ENCODE assay signal across 23 cellular contexts in genomic region chr10:76559889-76560215, GRCh38.
DNase-seq lines count a peak whose midpoint lies in the region; ATAC-seq and TF ChIP-seq lines count a peak whose summit lies in the region.
"Had no signal": no experiment of that assay in that cellular context is flagged by ENCODE, and none has a peak within 500 bp of the region (broad histone marks: within the 10 kb centered on the region; RNA-seq: fewer than 3 reads in every experiment).

No MANE protein-coding gene starts in this region.

- no peaks in the 10 kb centered on the region for H3K79me1 ChIP-seq in mesenchymal stem cell (replicated peaks; ENCODE audit: low read length, poor library complexity, severe bottlenecking)

- DNase-seq in DMS 273 (lab: John Stamatoyannopoulos, UW; ENCODE audit: unreplicated experiment): peak; percentile 10
- no peak for DNase-seq in DMS 273 treated with DMSO at 0.1 percent for 48 hours (lab: John Stamatoyannopoulos, UW)
- peak; percentile 63 for DNase-seq in mesenchymal stem cell
- DNase-seq in upper lobe of left lung: no peak
- no peak for DNase-seq in retina
- no peak for DNase-seq in SHP77 treated with DMSO at 0.1 percent for 48 hours (lab: John Stamatoyannopoulos, UW)
- no peak for DNase-seq in activated naive CD4-positive, alpha-beta T cell treated with anti-CD3 and anti-CD28 coated beads, Interleukin-2, amount 50 U/mL, for 16 hours
- DNase-seq: activated CD4-positive, CD25-positive, alpha-beta regulatory T cell treated with anti-CD3 and anti-CD28 coated beads, Interleukin-2, amount 50 U/mL, for 72 hours; activated CD8-positive, alpha-beta memory T cell treated with anti-CD3 and anti-CD28 coated beads for 24 hours; dorsolateral prefrontal cortex; glutamatergic neuron; HCEC 1CT; mucosa of descending colon; NCI-H1694; NCI-H226; thyroid gland had no signal

- H3K4me3 ChIP-seq in mesenchymal stem cell (ENCODE audit: insufficient read depth in 1 of 2, low read depth in 1 of 2, low read length in 2 of 2) (no peak overlapping the region), upper lobe of left lung (no peak overlapping the region)
- H3K4me3 ChIP-seq: BLaER1, dorsolateral prefrontal cortex, mucosa of descending colon, thyroid gland had no signal

- peaks cover 3% of the 10 kb centered on the region for H3K27me3 Mint-ChIP-seq in brain
- H3K27me3 Mint-ChIP-seq: stimulated activated memory B cell treated with anti-CD40 and anti-IgM and Interleukin-4, amounts not matched to agents 10 μg/mL and 1 μg/mL and 100 μg/mL, for 72 hours had no signal

- no peaks in the 10 kb centered on the region for H3K36me3 ChIP-seq in mesenchymal stem cell (ENCODE audit: control insufficient read depth in 1 of 2, insufficient read depth in 2 of 2, low read depth in 1 of 2, low read length in 2 of 2)
- H3K36me3 ChIP-seq in upper lobe of left lung: no peaks in the 10 kb centered on the region
- H3K36me3 ChIP-seq: BLaER1, neutrophil, thyroid gland had no signal

- WGBS in mesenchymal stem cell: no CpG with 5 or more reads among the region's 1 CpG
- 61 to 67% methylated on average over 1 of the region's 1 CpG for WGBS in upper lobe of left lung, 2 donors

- ATAC-seq in upper lobe of left lung (ENCODE audit: low FRiP score in 2 of 2): no peak
- ATAC-seq: mucosa of descending colon; stimulated activated memory B cell treated with anti-CD40 and anti-IgM and Interleukin-4, amounts not matched to agents 10 μg/mL and 1 μg/mL and 100 μg/mL, for 72 hours had no signal

- H3K36me3 Mint-ChIP-seq in brain: no peaks in the 10 kb centered on the region
- H3K36me3 Mint-ChIP-seq: activated naive CD8-positive, alpha-beta T cell; stimulated activated memory B cell treated with anti-CD40 and anti-IgM and Interleukin-4, amounts not matched to agents 10 μg/mL and 1 μg/mL and 100 μg/mL, for 72 hours had no signal

- TF ChIP-seq CTCF in brain (conservative IDR thresholded peaks at IDR 0.05): no peak
- no peak for TF ChIP-seq CTCF in upper lobe of left lung (IDR thresholded peaks at IDR 0.05)

- no peak overlapping the region for H3K4me2 ChIP-seq in mesenchymal stem cell (ENCODE audit: low read length, poor library complexity, severe bottlenecking)
- H3K4me2 ChIP-seq: BLaER1 had no signal

- no peak overlapping the region for H3K23ac ChIP-seq in mesenchymal stem cell (ENCODE audit: low read length in 2 of 2)

- H3K4me1 ChIP-seq in mesenchymal stem cell (ENCODE audit: control insufficient read depth, insufficient read depth, low read depth, low read length): peaks cover 1% of the 10 kb centered on the region
- H3K4me1 ChIP-seq in upper lobe of left lung: peaks cover 0 to 12% (median 4%) of the 10 kb centered on the region in 4 donors
- H3K4me1 ChIP-seq: BLaER1 had no signal

- H3K27ac Mint-ChIP-seq in brain: peak overlapping the region; percentile 13 to 88 (median 57)
- H3K27ac Mint-ChIP-seq: activated naive CD8-positive, alpha-beta T cell; activated T-helper 1 cell treated with anti-CD3 and anti-CD28 coated beads, Interleukin-12 subunit alpha, Interleukin-12 subunit beta, Interleukin-2, Interleukin-4 antibody, amounts not matched to agents 30 ng/mL and 10 ng/mL and 1 ng/mL, durations not matched to agents 14 hours and 24 hours and 36 hours; stimulated activated memory B cell treated with anti-CD40 and anti-IgM and Interleukin-4, amounts not matched to agents 10 μg/mL and 1 μg/mL and 100 μg/mL, for 72 hours had no signal

- H3K9me3 Mint-ChIP-seq in brain: peaks cover 0 to 2% (median 0%) of the 10 kb centered on the region in 5 experiments
- H3K9me3 Mint-ChIP-seq: activated T-helper 1 cell treated with anti-CD3 and anti-CD28 coated beads, Interleukin-12 subunit alpha, Interleukin-12 subunit beta, Interleukin-2, Interleukin-4 antibody, amounts not matched to agents 30 ng/mL and 10 ng/mL and 1 ng/mL, durations not matched to agents 14 hours and 24 hours and 36 hours; stimulated activated memory B cell treated with anti-CD40 and anti-IgM and Interleukin-4, amounts not matched to agents 10 μg/mL and 1 μg/mL and 100 μg/mL, for 72 hours had no signal

- H3K4me1 Mint-ChIP-seq in brain: peaks cover 22% of the 10 kb centered on the region
- H3K4me1 Mint-ChIP-seq: stimulated activated memory B cell treated with anti-CD40 and anti-IgM and Interleukin-4, amounts not matched to agents 10 μg/mL and 1 μg/mL and 100 μg/mL, for 72 hours had no signal

- no peak overlapping the region for H4K8ac ChIP-seq in mesenchymal stem cell (ENCODE audit: low read length)

- H3K27me3 ChIP-seq in mesenchymal stem cell (ENCODE audit: control insufficient read depth in 1 of 2, insufficient read depth in 1 of 2, low read length in 2 of 2): no peaks in the 10 kb centered on the region
- no peaks in the 10 kb centered on the region for H3K27me3 ChIP-seq in upper lobe of left lung
- H3K27me3 ChIP-seq: BLaER1, dorsolateral prefrontal cortex, neutrophil, thyroid gland had no signal

- no peak overlapping the region for H2AFZ ChIP-seq in mesenchymal stem cell (ENCODE audit: low read depth, low read length)

- H3K9me3 ChIP-seq in mesenchymal stem cell (ENCODE audit: control insufficient read depth, low read length): no peaks in the 10 kb centered on the region
- no peaks in the 10 kb centered on the region for H3K9me3 ChIP-seq in upper lobe of left lung
- H3K9me3 ChIP-seq: BLaER1, mucosa of descending colon, neutrophil, thyroid gland had no signal

- no peak overlapping the region for H4K91ac ChIP-seq in mesenchymal stem cell (ENCODE audit: low read length)

- no peak overlapping the region for H3K4ac ChIP-seq in mesenchymal stem cell (ENCODE audit: low read depth in 1 of 2, low read length in 2 of 2)

- H2BK15ac ChIP-seq in mesenchymal stem cell (ENCODE audit: low read depth, poor library complexity, severe bottlenecking): no peak overlapping the region

- no peak overlapping the region for H2AK5ac ChIP-seq in mesenchymal stem cell (ENCODE audit: low read length, severe bottlenecking)

- H3K27ac ChIP-seq in mesenchymal stem cell (ENCODE audit: low read length, poor library complexity, severe bottlenecking) (peak overlapping the region; percentile 2), upper lobe of left lung (peak overlapping the region in 3 of 4 donors; percentile 34 to 50 (median 38))
- H3K27ac ChIP-seq: 22Rv1, BLaER1, dorsolateral prefrontal cortex, neutrophil had no signal

- no peak overlapping the region for H3K18ac ChIP-seq in mesenchymal stem cell (ENCODE audit: low read depth in 1 of 2, low read length in 2 of 2)

- H3K4me3 Mint-ChIP-seq in brain: peak overlapping the region in 1 of 5 experiments; percentile 47
- H3K4me3 Mint-ChIP-seq: activated naive CD8-positive, alpha-beta T cell; activated T-helper 1 cell treated with anti-CD3 and anti-CD28 coated beads, Interleukin-12 subunit alpha, Interleukin-12 subunit beta, Interleukin-2, Interleukin-4 antibody, amounts not matched to agents 30 ng/mL and 10 ng/mL and 1 ng/mL, durations not matched to agents 14 hours and 24 hours and 36 hours; stimulated activated memory B cell treated with anti-CD40 and anti-IgM and Interleukin-4, amounts not matched to agents 10 μg/mL and 1 μg/mL and 100 μg/mL, for 72 hours had no signal

- H2BK5ac ChIP-seq in mesenchymal stem cell (ENCODE audit: low read depth, low read length, poor library complexity, severe bottlenecking): peak overlapping the region; percentile 4

- no peak for TF ChIP-seq POLR2A in upper lobe of left lung (IDR thresholded peaks at IDR 0.05)

- no peak overlapping the region for H3K14ac ChIP-seq in mesenchymal stem cell (ENCODE audit: low read length in 2 of 2)

- no peak overlapping the region for H2BK120ac ChIP-seq in mesenchymal stem cell (ENCODE audit: low read depth, low read length)

- TF ChIP-seq EP300 in upper lobe of left lung (IDR thresholded peaks at IDR 0.05): no peak

- peak overlapping the region in 1 of 2 experiments; percentile 71 for H2BK12ac ChIP-seq in mesenchymal stem cell (ENCODE audit: low read length in 2 of 2)

- H3K9ac ChIP-seq in mesenchymal stem cell (ENCODE audit: low read length): no peak overlapping the region
- H3K9ac ChIP-seq: BLaER1 had no signal

Comparison
In these comparisons a context has a peak if more than half of its experiments do, and no peak if none do; other contexts are left out.
1. DNase-seq: peak in DMS 273 (single experiment) and mesenchymal stem cell (single experiment); none in DMS 273 treated with DMSO at 0.1 percent for 48 hours (single experiment), upper lobe of left lung (0 of 2), retina (single experiment), SHP77 treated with DMSO at 0.1 percent for 48 hours (single experiment) and activated naive CD4-positive, alpha-beta T cell treated with anti-CD3 and anti-CD28 coated beads, Interleukin-2, amount 50 U/mL, for 16 hours (single experiment).